ENCODE assay signal across 8 cellular contexts in the genomic region with DNA sequence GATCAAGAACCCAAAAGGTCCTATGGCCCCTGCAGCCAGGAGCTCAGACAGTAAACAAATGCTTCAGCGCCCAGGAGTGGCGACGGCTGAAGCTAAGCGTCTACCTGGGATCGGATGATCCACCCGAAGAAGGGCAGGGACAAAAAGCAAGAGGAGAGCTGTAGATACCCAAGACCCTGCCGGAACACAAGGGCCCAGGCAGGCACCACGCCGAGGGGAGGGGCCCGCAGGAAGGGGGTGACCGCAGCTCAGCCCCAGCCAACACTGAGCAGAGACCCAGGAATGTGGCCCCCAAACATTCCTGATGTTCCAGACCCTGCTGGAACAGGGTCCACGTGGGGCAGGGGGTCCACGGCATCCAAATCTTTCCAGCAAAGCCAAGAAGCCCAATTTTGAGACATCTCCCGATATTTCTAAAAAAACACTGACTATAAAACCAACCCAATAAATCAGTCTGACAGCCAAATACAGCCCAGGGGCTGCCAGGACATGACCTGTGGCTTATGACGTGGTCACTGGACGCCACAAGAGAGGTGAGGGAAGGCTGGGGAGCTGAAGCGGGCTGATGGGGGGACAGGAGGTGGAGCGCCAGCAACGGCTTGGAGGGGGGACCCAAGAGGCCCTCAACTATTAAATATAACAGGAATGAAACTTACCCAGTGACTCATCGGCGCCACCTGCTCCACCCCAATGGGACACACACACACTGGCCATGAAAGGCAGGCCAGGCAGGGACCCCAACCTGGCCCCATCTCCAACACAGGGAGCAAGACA. TPM values are rescaled to one million over a fixed set of nuclear protein-coding genes. Genes with fewer than 3 reads are reported as not detected.
DNase-seq lines count a peak whose midpoint lies in the region; ATAC-seq and TF ChIP-seq lines count a peak whose summit lies in the region.

No MANE protein-coding gene starts in this region.

- no peak overlapping the region for H3K27ac Mint-ChIP-seq in activated CD8-positive, alpha-beta T cell treated with anti-CD3 and anti-CD28 coated beads, Interleukin-2, amount 10 ng/mL, durations not matched to agents 7 days and 5 days

- no peak overlapping the region for H3K4me3 ChIP-seq in transverse colon

- H3K9me3 ChIP-seq in transverse colon, result no peaks in the 10 kb centered on the region

- no peak for TF ChIP-seq CTCF in transverse colon (IDR thresholded peaks at IDR 0.05)

- H3K9me3 Mint-ChIP-seq in activated CD8-positive, alpha-beta T cell treated with anti-CD3 and anti-CD28 coated beads, Interleukin-2, amount 10 ng/mL, durations not matched to agents 7 days and 5 days (ENCODE audit: insufficient read depth), result no peaks in the 10 kb centered on the region

- in situ Hi-C loops in transverse colon (cut with MboI; ENCODE audit: low pct_ligation_motif_present in 1 of 4, low pct_unique_long_range_greater_than_20kb in 1 of 4, low sequenced_read_pairs in 3 of 4), result no loop called here

- TF ChIP-seq EP300 in transverse colon (IDR thresholded peaks at IDR 0.05; ENCODE audit: low read depth), result no peak

- peaks cover 8% of the 10 kb centered on the region for H3K4me1 Mint-ChIP-seq in activated CD8-positive, alpha-beta T cell treated with anti-CD3 and anti-CD28 coated beads, Interleukin-2, amount 10 ng/mL, durations not matched to agents 7 days and 5 days (ENCODE audit: low read depth)

- CTCF ChIA-PET in activated CD8-positive, alpha-beta T cell treated with anti-CD3 and anti-CD28 coated beads, Interleukin-2, amount 10 ng/mL, durations not matched to agents 7 days and 5 days (lab: Charles Lee), result no interaction called here

- no peak for TF ChIP-seq POLR2A in transverse colon (IDR thresholded peaks at IDR 0.05)

- H3K4me3 Mint-ChIP-seq in activated CD8-positive, alpha-beta T cell treated with anti-CD3 and anti-CD28 coated beads, Interleukin-2, amount 10 ng/mL, durations not matched to agents 7 days and 5 days, result no peak overlapping the region

- no peaks in the 10 kb centered on the region for H3K36me3 Mint-ChIP-seq in activated CD8-positive, alpha-beta T cell treated with anti-CD3 and anti-CD28 coated beads, Interleukin-2, amount 10 ng/mL, durations not matched to agents 7 days and 5 days (ENCODE audit: low read depth)

- DNase-seq in activated T-cell treated with anti-CD3 and anti-CD28 coated beads, Interleukin-2, amount 50 U/mL, for 1 hour, result peak; percentile 29
- DNase-seq in activated T-cell treated with anti-CD3 and anti-CD28 coated beads, Interleukin-2, amount 50 U/mL, for 48 hours, result no peak
- peak; percentile 30 for DNase-seq in activated CD8-positive, alpha-beta T cell treated with anti-CD3 and anti-CD28 coated beads, Interleukin-2, amount 10 ng/mL, durations not matched to agents 7 days and 5 days
- DNase-seq in left kidney (ENCODE audit: low read depth, low spot score) (peak; percentile 55), transverse colon (no peak), dermis blood vessel endothelial cell (no peak), AG08396 (ENCODE audit: low spot score) (no peak)

- peaks cover 61 to 85% (median 67%) of the 10 kb centered on the region in 4 donors for H3K4me1 ChIP-seq in transverse colon

- H3K27ac ChIP-seq in transverse colon, result peak overlapping the region; percentile 80 to 89 (median 83)

- no peaks in the 10 kb centered on the region for H3K27me3 Mint-ChIP-seq in activated CD8-positive, alpha-beta T cell treated with anti-CD3 and anti-CD28 coated beads, Interleukin-2, amount 10 ng/mL, durations not matched to agents 7 days and 5 days (ENCODE audit: low read depth)

- intact Hi-C loops in transverse colon (cut with DNase I; ENCODE audit: low total_unique reads), result no loop called here

- ATAC-seq in activated CD8-positive, alpha-beta T cell treated with anti-CD3 and anti-CD28 coated beads, Interleukin-2, amount 10 ng/mL, durations not matched to agents 7 days and 5 days, result peak; percentile 34
- ATAC-seq in GM21717 (IDR thresholded peaks at IDR 0.05; ENCODE audit: unreplicated experiment), result no peak

- POLR2A ChIA-PET in activated CD8-positive, alpha-beta T cell treated with anti-CD3 and anti-CD28 coated beads, Interleukin-2, amount 10 ng/mL, durations not matched to agents 7 days and 5 days (lab: Charles Lee), result no interaction called here

- H3K36me3 ChIP-seq in transverse colon, result no peaks in the 10 kb centered on the region

- no peaks in the 10 kb centered on the region for H3K27me3 ChIP-seq in transverse colon

- WGBS in transverse colon (ENCODE audit: low coverage in 1 of 2), 2 donors, result 67% methylated on average over 21 of the region's 21 CpGs; no CpG with 5 or more reads in 1 of the 2 donors

RNA-seq across cellular contexts. Expression of gene NCOR2, which starts 58.9 kb away (rescaled TPM):
- total RNA-seq in activated CD8-positive, alpha-beta T cell treated with anti-CD3 and anti-CD28 coated beads, Interleukin-2, amount 10 ng/mL, durations not matched to agents 7 days and 5 days, result 10 to 100 TPM; 92.9 to 99.9 TPM
- total RNA-seq in transverse colon (100 to 1,000 TPM in 2 of 4 donors, 10 to 100 TPM in 2; 72.1 to 460 (median 119) TPM), dermis blood vessel endothelial cell (25.7 and 44.3 TPM in 2 replicates)

Comparison
In these comparisons a context has a peak if more than half of its experiments do, and no peak if none do; other contexts are left out.
1. DNase-seq: peak in activated T-cell treated with anti-CD3 and anti-CD28 coated beads, Interleukin-2, amount 50 U/mL, for 1 hour (single experiment), activated CD8-positive, alpha-beta T cell treated with anti-CD3 and anti-CD28 coated beads, Interleukin-2, amount 10 ng/mL, durations not matched to agents 7 days and 5 days (single experiment) and left kidney (single experiment); none in activated T-cell treated with anti-CD3 and anti-CD28 coated beads, Interleukin-2, amount 50 U/mL, for 48 hours (0 of 2), transverse colon (single experiment), dermis blood vessel endothelial cell (single experiment) and AG08396 (single experiment).